1 cellular context compared by ENCODE assay signal in genomic region chr3:127622772-127623576, GRCh38.
TF ChIP-seq lines count a peak whose summit lies in the region.

No MANE protein-coding gene starts in this region.

TF ChIP-seq in GM23338, 12 proteins besides CTCF, POLR2A, EP300 and RAD21 (continued from another document):
- no peak for TF ChIP-seq ZNF462 (CRISPR knock-in tag; IDR thresholded peaks at IDR 0.05)
